ENCODE assay signal across 8 cellular contexts in the genomic region with DNA sequence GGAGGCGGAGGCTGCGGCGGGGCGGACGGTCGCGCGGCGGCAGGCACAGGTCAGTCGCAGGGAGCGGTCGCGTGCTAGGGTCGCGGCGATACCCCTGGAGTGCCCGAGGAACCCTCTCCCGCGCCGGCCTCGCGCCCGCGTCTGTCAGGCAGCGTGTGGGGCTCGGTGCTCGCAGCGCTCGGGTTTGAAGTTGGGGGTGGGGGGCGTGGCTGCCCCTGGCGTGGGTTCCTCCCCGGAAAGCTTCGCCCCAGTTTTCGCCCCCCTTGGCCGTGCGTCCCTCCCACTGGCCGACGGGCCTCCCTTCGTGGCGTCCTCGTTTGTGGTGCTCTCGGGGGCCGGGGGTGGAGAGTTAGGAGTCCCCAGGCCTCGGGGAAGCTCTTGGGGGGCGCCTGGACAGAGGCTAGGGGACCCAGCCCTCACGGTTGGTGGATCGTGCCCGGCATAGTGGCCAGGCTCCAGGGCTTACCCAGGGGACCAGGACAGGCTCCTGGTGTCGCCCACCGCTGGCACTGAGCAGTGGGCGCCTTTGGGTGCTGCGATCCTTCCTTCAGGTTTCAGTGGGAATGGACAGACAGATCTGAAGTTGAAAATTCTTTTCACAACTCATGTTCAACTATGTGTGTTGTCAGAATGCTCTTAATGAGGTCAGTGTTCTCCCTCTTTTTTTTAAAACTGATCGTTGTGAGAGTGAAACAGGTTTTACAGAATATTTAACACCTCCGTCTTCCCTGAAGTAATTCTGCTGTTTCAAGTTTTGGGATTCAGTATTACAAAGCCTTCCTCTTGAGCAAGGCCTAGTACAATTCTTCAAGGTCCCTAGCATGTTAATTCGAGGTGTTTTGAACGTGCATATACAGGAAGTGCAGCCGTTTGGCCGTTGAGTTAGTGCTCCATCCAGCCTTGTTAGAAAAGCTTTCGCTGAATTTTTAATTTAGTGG. TPM values are rescaled to one million over a fixed set of nuclear protein-coding genes. Genes with fewer than 3 reads are reported as not detected.
DNase-seq lines count a peak whose midpoint lies in the region; ATAC-seq and TF ChIP-seq lines count a peak whose summit lies in the region.

No MANE protein-coding gene starts in this region.

- POLR2A ChIA-PET in activated CD4-positive, alpha-beta T cell treated with anti-CD3 and anti-CD28 coated beads for 36 hours (lab: Charles Lee), result interaction anchor here (0.6 kb wide), 2 partner anchors 9 to 119 kb away, joined by 4 to 7 read pairs; no protein-coding TSS in a partner anchor
- POLR2A ChIA-PET in naive thymus-derived CD8-positive, alpha-beta T cell (lab: Charles Lee), result interaction anchor here (0.6 to 1.3 kb wide), 4 partner anchors 13 to 142 kb away, joined by 3 to 7 read pairs (median 5); a partner anchor contains a TSS

- H3K4me3 Mint-ChIP-seq in Calu3 (ENCODE audit: low read depth, unreplicated experiment), result peak overlapping the region; percentile 95
- peak overlapping the region; percentile 85 for H3K4me3 Mint-ChIP-seq in activated CD4-positive, alpha-beta T cell treated with anti-CD3 and anti-CD28 coated beads for 36 hours
- peak overlapping the region; percentile 94 to 99 (median 97) for H3K4me3 Mint-ChIP-seq in naive thymus-derived CD8-positive, alpha-beta T cell

- no TSS peak for BruUV-seq in Calu3 (replicated peaks; lab: Mats Ljungman, UMichigan)

- 1 to 2% methylated on average over 16 to 59 of the region's 59 CpGs for WGBS in testis, 2 donors

- intact Hi-C loops in Calu3 (cut with micrococcal nuclease; ENCODE audit: unreplicated experiment), result no loop called here
- intact Hi-C loops in activated CD4-positive, alpha-beta T cell treated with anti-CD3 and anti-CD28 coated beads for 36 hours (cut with DNase I, micrococcal nuclease), result loop anchor here (1.0 to 10.0 kb wide), 17 partner anchors 40 to 1051 kb away; a partner anchor contains a TSS
- intact Hi-C loops in testis (cut with DNase I; ENCODE audit: low total_unique reads), result no loop called here

- no peaks in the 10 kb centered on the region for H3K9me3 ChIP-seq in effector memory CD4-positive, alpha-beta T cell (ENCODE audit: control insufficient read depth, low read length)
- H3K9me3 ChIP-seq in testis, result no peaks in the 10 kb centered on the region

- H3K27me3 ChIP-seq in effector memory CD4-positive, alpha-beta T cell (replicated peaks; ENCODE audit: control insufficient read depth, insufficient read depth, low read length, poor library complexity, severe bottlenecking), result no peaks in the 10 kb centered on the region
- H3K27me3 ChIP-seq in testis, result no peaks in the 10 kb centered on the region

- H3K4me1 Mint-ChIP-seq in Calu3 (ENCODE audit: low read depth, unreplicated experiment), result peaks cover 28% of the 10 kb centered on the region
- peaks cover 16% of the 10 kb centered on the region for H3K4me1 Mint-ChIP-seq in activated CD4-positive, alpha-beta T cell treated with anti-CD3 and anti-CD28 coated beads for 36 hours
- peaks cover 21 to 49% (median 38%) of the 10 kb centered on the region in 4 donors for H3K4me1 Mint-ChIP-seq in naive thymus-derived CD8-positive, alpha-beta T cell

- no peak for TF ChIP-seq CTCF in Calu3 (IDR thresholded peaks at IDR 0.05; ENCODE audit: unreplicated experiment)
- no peak for TF ChIP-seq CTCF in testis (IDR thresholded peaks at IDR 0.05)

- peaks cover 27% of the 10 kb centered on the region for H3K36me3 Mint-ChIP-seq in Calu3 (ENCODE audit: insufficient read depth, unreplicated experiment)
- peaks cover 17% of the 10 kb centered on the region for H3K36me3 Mint-ChIP-seq in activated CD4-positive, alpha-beta T cell treated with anti-CD3 and anti-CD28 coated beads for 36 hours (ENCODE audit: low read depth)
- peaks cover 0 to 24% (median 13%) of the 10 kb centered on the region in 3 donors for H3K36me3 Mint-ChIP-seq in naive thymus-derived CD8-positive, alpha-beta T cell

- H3K36me3 ChIP-seq in effector memory CD4-positive, alpha-beta T cell (ENCODE audit: control insufficient read depth, insufficient read depth, low read length), result no peaks in the 10 kb centered on the region
- H3K36me3 ChIP-seq in testis (ENCODE audit: low read depth, missing control alignments), result no peaks in the 10 kb centered on the region

- no peak for TF ChIP-seq POLR2A in testis (IDR thresholded peaks at IDR 0.05)

- DNase-seq in Calu3 (no peak), testis (peak; percentile 24)
- peak; percentile 30 for DNase-seq in Jurkat, Clone E6-1 (ENCODE audit: low read depth, low spot score)
- peak; percentile 77 for DNase-seq in activated CD4-positive, alpha-beta T cell treated with anti-CD3 and anti-CD28 coated beads for 36 hours
- DNase-seq in effector memory CD4-positive, alpha-beta T cell, result peak in 2 of 3 donors; percentile 36 to 51
- peak; percentile 23 to 74 (median 44) for DNase-seq in naive thymus-derived CD8-positive, alpha-beta T cell
- DNase-seq in NK-92 treated with Interleukin-12 subunit alpha and Interleukin-12 subunit beta, amount 100 ng/mL, for 24 hours (lab: John Stamatoyannopoulos, UW), result no peak

- CTCF ChIA-PET in Calu3 (lab: Charles Lee), result interaction anchor here (0.6 to 0.9 kb wide), 3 partner anchors 16 to 212 kb away, joined by 3 to 5 read pairs (median 3); no protein-coding TSS in a partner anchor
- CTCF ChIA-PET in activated CD4-positive, alpha-beta T cell treated with anti-CD3 and anti-CD28 coated beads for 36 hours (lab: Charles Lee), result interaction anchor here (1.2 to 1.8 kb wide), 2 partner anchors 41 to 393 kb away, joined by 3 to 7 read pairs; no protein-coding TSS in a partner anchor

- ATAC-seq in GM19395 (IDR thresholded peaks at IDR 0.05; ENCODE audit: unreplicated experiment), result peak; percentile 9
- ATAC-seq in activated CD4-positive, alpha-beta T cell treated with anti-CD3 and anti-CD28 coated beads for 36 hours, result no peak
- peak in 1 of 2 donors; percentile 35 for ATAC-seq in naive thymus-derived CD8-positive, alpha-beta T cell

- peak overlapping the region; percentile 87 for H3K27ac Mint-ChIP-seq in Calu3 (ENCODE audit: unreplicated experiment)
- H3K27ac Mint-ChIP-seq in activated CD4-positive, alpha-beta T cell treated with anti-CD3 and anti-CD28 coated beads for 36 hours, result peak overlapping the region; percentile 92
- peak overlapping the region; percentile 14 to 98 (median 88) for H3K27ac Mint-ChIP-seq in naive thymus-derived CD8-positive, alpha-beta T cell

- H3K4me3 ChIP-seq in Jurkat, Clone E6-1 (ENCODE audit: low read length), result peak overlapping the region; percentile 91
- H3K4me3 ChIP-seq in effector memory CD4-positive, alpha-beta T cell (ENCODE audit: insufficient read depth, low read depth, low read length, poor library complexity, severe bottlenecking), result peak overlapping the region; percentile 87
- H3K4me3 ChIP-seq in testis, result peak overlapping the region; percentile 85

- H3K4me1 ChIP-seq in effector memory CD4-positive, alpha-beta T cell (ENCODE audit: control insufficient read depth, insufficient read depth, low read length, poor library complexity, severe bottlenecking), result peaks cover 4% of the 10 kb centered on the region
- H3K4me1 ChIP-seq in testis, result peaks cover 7% of the 10 kb centered on the region

- H3K27me3 Mint-ChIP-seq in Calu3 (ENCODE audit: unreplicated experiment), result no peaks in the 10 kb centered on the region
- H3K27me3 Mint-ChIP-seq in activated CD4-positive, alpha-beta T cell treated with anti-CD3 and anti-CD28 coated beads for 36 hours, result peaks cover 8% of the 10 kb centered on the region
- peaks cover 0 to 5% (median 2%) of the 10 kb centered on the region in 5 donors for H3K27me3 Mint-ChIP-seq in naive thymus-derived CD8-positive, alpha-beta T cell

- no peaks in the 10 kb centered on the region for H3K9me3 Mint-ChIP-seq in Calu3 (ENCODE audit: low read depth, unreplicated experiment)
- no peaks in the 10 kb centered on the region for H3K9me3 Mint-ChIP-seq in activated CD4-positive, alpha-beta T cell treated with anti-CD3 and anti-CD28 coated beads for 36 hours (ENCODE audit: low read depth)
- H3K9me3 Mint-ChIP-seq in naive thymus-derived CD8-positive, alpha-beta T cell, result peaks cover 0 to 2% (median 0%) of the 10 kb centered on the region in 9 donors

- peak overlapping the region; percentile 72 for H3K27ac ChIP-seq in effector memory CD4-positive, alpha-beta T cell (ENCODE audit: insufficient read depth, low read length, poor library complexity, severe bottlenecking)
- peak overlapping the region; percentile 88 to 89 for H3K27ac ChIP-seq in testis

RNA-seq across cellular contexts. Expression of a gene that starts 0.6 kb away (rescaled TPM):
- total RNA-seq in Calu3 (2022) (65.8 and 69.7 TPM in 2 replicates), testis (10 to 100 TPM; 46.3 to 59.8 TPM)
- 66.6 TPM for polyA plus RNA-seq in Jurkat, Clone E6-1 (2012; ENCODE audit: insufficient read depth, insufficient read length)
- 10 to 100 TPM; 49.4 to 51.1 TPM for total RNA-seq in activated CD4-positive, alpha-beta T cell treated with anti-CD3 and anti-CD28 coated beads for 36 hours
- total RNA-seq in naive thymus-derived CD8-positive, alpha-beta T cell, result 10 to 100 TPM; 46.1 to 53.8 TPM
- 10 to 100 TPM; 43.7 to 47.2 (median 46.7) TPM for polyA plus RNA-seq in naive thymus-derived CD8-positive, alpha-beta T cell
- 23.6 TPM for polyA plus RNA-seq in testis (ENCODE audit: insufficient read depth, low read depth, low replicate concordance)

Comparison
In these comparisons a context has a peak if more than half of its experiments do, and no peak if none do; other contexts are left out.
1. DNase-seq: peak in Jurkat, Clone E6-1 (single experiment), activated CD4-positive, alpha-beta T cell treated with anti-CD3 and anti-CD28 coated beads for 36 hours (single experiment), effector memory CD4-positive, alpha-beta T cell (2 of 3), naive thymus-derived CD8-positive, alpha-beta T cell (10 of 10) and testis (single experiment); none in Calu3 (single experiment) and NK-92 treated with Interleukin-12 subunit alpha and Interleukin-12 subunit beta, amount 100 ng/mL, for 24 hours (single experiment).
2. intact Hi-C loops: an anchor here in activated CD4-positive, alpha-beta T cell treated with anti-CD3 and anti-CD28 coated beads for 36 hours (1.0 to 10.0 kb wide); none called in Calu3 and testis.
3. Peak in every context shown above with its lines, with median percentiles within 50 percentile points of each other: H3K27ac Mint-ChIP-seq, H3K4me3 Mint-ChIP-seq and H3K4me3 ChIP-seq.